14 cellular contexts compared by ENCODE assay signal in the genomic region with DNA sequence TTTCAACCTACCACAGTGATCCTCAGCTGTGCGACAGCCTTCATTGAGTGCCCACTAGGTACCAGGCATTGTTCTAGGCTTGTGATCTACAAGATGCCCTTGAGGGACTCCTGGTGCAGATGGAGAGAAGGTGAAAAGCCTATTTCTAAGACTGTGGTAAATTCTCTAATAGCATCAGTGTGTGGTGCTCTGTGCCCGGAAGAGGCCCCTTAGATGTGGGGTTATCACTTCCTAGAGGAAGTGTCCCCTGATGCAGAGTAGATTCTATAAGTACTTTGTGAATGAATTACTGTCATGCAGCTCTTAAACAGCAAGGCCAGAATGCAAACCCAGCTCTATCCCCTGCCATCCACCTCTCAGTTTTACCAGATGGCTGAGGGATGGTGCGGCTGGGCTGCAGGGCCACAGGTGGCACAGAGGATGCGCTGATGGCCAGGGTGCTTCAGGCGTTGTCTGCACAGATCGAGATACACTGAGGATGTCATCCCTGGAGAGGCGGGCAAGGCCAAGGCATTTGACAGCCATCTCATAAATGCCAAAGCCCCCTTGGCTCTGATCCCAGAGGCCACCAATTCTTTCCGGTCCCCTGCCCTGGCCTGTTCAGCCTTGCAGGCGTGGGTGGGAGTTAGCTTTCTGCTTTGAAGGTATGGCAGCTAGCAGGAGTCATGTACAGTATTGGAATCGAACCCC.
DNase-seq lines count a peak whose midpoint lies in the region; TF ChIP-seq lines count a peak whose summit lies in the region.
"Had no signal": no experiment of that assay in that cellular context is flagged by ENCODE, and none has a peak within 500 bp of the region (broad histone marks: within the 10 kb centered on the region; RNA-seq: fewer than 3 reads in every experiment).

No MANE protein-coding gene starts in this region.

- no peaks in the 10 kb centered on the region for H3K27me3 ChIP-seq in CD8-positive, alpha-beta memory T cell (ENCODE audit: insufficient read depth, low read length, poor library complexity, severe bottlenecking)
- H3K27me3 ChIP-seq in uterus: no peaks in the 10 kb centered on the region

- TF ChIP-seq CTCF in chondrocyte (IDR thresholded peaks at IDR 0.05): no peak
- no peak for TF ChIP-seq CTCF in foreskin fibroblast (IDR thresholded peaks at IDR 0.05; ENCODE audit: low read depth, low read length)
- TF ChIP-seq CTCF in uterus (IDR thresholded peaks at IDR 0.05): no peak

- H3K4me3 Mint-ChIP-seq in CD8-positive, alpha-beta memory T cell: peak overlapping the region in 4 of 7 donors; percentile 32 to 64 (median 53)
- H3K4me3 Mint-ChIP-seq in chondrocyte (ENCODE audit: unreplicated experiment): no peak overlapping the region
- H3K4me3 Mint-ChIP-seq: activated B cell treated with CpG ODN at 0.5 μM for 24 hours had no signal

- intact Hi-C loops in uterus (cut with DNase I; ENCODE audit: low total_unique reads): no loop called here

- TF ChIP-seq POLR2A in uterus (IDR thresholded peaks at IDR 0.05): no peak

- H3K9me3 Mint-ChIP-seq in CD8-positive, alpha-beta memory T cell: no peaks in the 10 kb centered on the region
- H3K9me3 Mint-ChIP-seq in chondrocyte (ENCODE audit: low read depth): no peaks in the 10 kb centered on the region
- H3K9me3 Mint-ChIP-seq: activated B cell treated with CpG ODN at 0.5 μM for 24 hours had no signal

- peaks cover 9 to 21% of the 10 kb centered on the region in 2 donors for H3K27me3 Mint-ChIP-seq in CD8-positive, alpha-beta memory T cell
- peaks cover 48% of the 10 kb centered on the region for H3K27me3 Mint-ChIP-seq in chondrocyte (ENCODE audit: low read depth)

- POLR2A ChIA-PET in CD8-positive, alpha-beta memory T cell (lab: Charles Lee): no interaction called here

- H3K27ac Mint-ChIP-seq in CD8-positive, alpha-beta memory T cell: peak overlapping the region in 2 of 8 donors; percentile 4 to 27
- H3K27ac Mint-ChIP-seq in chondrocyte (ENCODE audit: unreplicated experiment): no peak overlapping the region
- H3K27ac Mint-ChIP-seq: activated B cell treated with CpG ODN at 0.5 μM for 24 hours had no signal

- peaks cover 20 to 25% (median 23%) of the 10 kb centered on the region in 3 donors for H3K4me1 Mint-ChIP-seq in CD8-positive, alpha-beta memory T cell
- no peaks in the 10 kb centered on the region for H3K4me1 Mint-ChIP-seq in chondrocyte (ENCODE audit: low read depth)
- H3K4me1 Mint-ChIP-seq: activated B cell treated with CpG ODN at 0.5 μM for 24 hours had no signal

- no peaks in the 10 kb centered on the region for H3K36me3 Mint-ChIP-seq in CD8-positive, alpha-beta memory T cell
- H3K36me3 Mint-ChIP-seq in chondrocyte (ENCODE audit: low read depth): no peaks in the 10 kb centered on the region

- CTCF ChIA-PET in CD8-positive, alpha-beta memory T cell (lab: Charles Lee): interaction anchor here (1.1 kb wide), 1 partner anchor 69 kb away, joined by 3 read pairs; no protein-coding TSS in a partner anchor

- H3K36me3 ChIP-seq in CD8-positive, alpha-beta memory T cell (ENCODE audit: insufficient read depth, low read length): no peaks in the 10 kb centered on the region
- H3K36me3 ChIP-seq in uterus: no peaks in the 10 kb centered on the region

- H3K9me3 ChIP-seq in CD8-positive, alpha-beta memory T cell (ENCODE audit: low read length): no peaks in the 10 kb centered on the region
- H3K9me3 ChIP-seq in uterus: no peaks in the 10 kb centered on the region
- H3K9me3 ChIP-seq: A549 had no signal

- peaks cover 19% of the 10 kb centered on the region for H3K4me1 ChIP-seq in CD8-positive, alpha-beta memory T cell (ENCODE audit: insufficient read depth, low read length)
- no peaks in the 10 kb centered on the region for H3K4me1 ChIP-seq in uterus

- DNase-seq in NOMO-1 treated with DMSO at 0.1 percent for 48 hours (lab: John Stamatoyannopoulos, UW; ENCODE audit: unreplicated experiment) (peak; percentile 57), NOMO-1 treated with dmso at 0.1 percent for 144 hours (lab: John Stamatoyannopoulos, UW; ENCODE audit: unreplicated experiment) (no peak), T follicular helper cell (ENCODE audit: low read depth) (peak; percentile 7), chondrocyte (ENCODE audit: low spot score) (peak; percentile 52), foreskin fibroblast (no peak), uterus (no peak)
- peak in 2 of 5 donors; percentile 26 for DNase-seq in CD8-positive, alpha-beta memory T cell
- DNase-seq in stimulated activated CD4-positive, alpha-beta T cell treated with anti-CD3 and anti-CD28 coated beads, Interleukin-1b, Interleukin-23, amount 100 ng/mL, for 48 hours: no peak
- DNase-seq: activated B cell treated with CpG ODN at 0.5 μM for 24 hours, kidney glomerular epithelial cell, NCI-H1694 treated with DMSO at 0.1 percent for 48 hours, NCI-H510A treated with DMSO at 0.1 percent for 48 hours, PC-3 had no signal

- no peak overlapping the region for H3K27ac ChIP-seq in CD8-positive, alpha-beta memory T cell (ENCODE audit: low read depth, low read length)
- no peak overlapping the region for H3K27ac ChIP-seq in uterus
- H3K27ac ChIP-seq: A549 had no signal

- no peak overlapping the region for H3K4me3 ChIP-seq in CD8-positive, alpha-beta memory T cell (ENCODE audit: low read length)
- H3K4me3 ChIP-seq in foreskin fibroblast (ENCODE audit: low read depth in 1 of 2, low read length in 2 of 2) (no peak overlapping the region), uterus (no peak overlapping the region)
- H3K4me3 ChIP-seq: A549 had no signal

Comparison
In these comparisons a context has a peak if more than half of its experiments do, and no peak if none do; other contexts are left out.
1. DNase-seq: peak in NOMO-1 treated with DMSO at 0.1 percent for 48 hours (single experiment), T follicular helper cell (single experiment) and chondrocyte (single experiment); none in NOMO-1 treated with dmso at 0.1 percent for 144 hours (single experiment), foreskin fibroblast (0 of 2), uterus (0 of 2) and stimulated activated CD4-positive, alpha-beta T cell treated with anti-CD3 and anti-CD28 coated beads, Interleukin-1b, Interleukin-23, amount 100 ng/mL, for 48 hours (single experiment).